In the genomic region with DNA sequence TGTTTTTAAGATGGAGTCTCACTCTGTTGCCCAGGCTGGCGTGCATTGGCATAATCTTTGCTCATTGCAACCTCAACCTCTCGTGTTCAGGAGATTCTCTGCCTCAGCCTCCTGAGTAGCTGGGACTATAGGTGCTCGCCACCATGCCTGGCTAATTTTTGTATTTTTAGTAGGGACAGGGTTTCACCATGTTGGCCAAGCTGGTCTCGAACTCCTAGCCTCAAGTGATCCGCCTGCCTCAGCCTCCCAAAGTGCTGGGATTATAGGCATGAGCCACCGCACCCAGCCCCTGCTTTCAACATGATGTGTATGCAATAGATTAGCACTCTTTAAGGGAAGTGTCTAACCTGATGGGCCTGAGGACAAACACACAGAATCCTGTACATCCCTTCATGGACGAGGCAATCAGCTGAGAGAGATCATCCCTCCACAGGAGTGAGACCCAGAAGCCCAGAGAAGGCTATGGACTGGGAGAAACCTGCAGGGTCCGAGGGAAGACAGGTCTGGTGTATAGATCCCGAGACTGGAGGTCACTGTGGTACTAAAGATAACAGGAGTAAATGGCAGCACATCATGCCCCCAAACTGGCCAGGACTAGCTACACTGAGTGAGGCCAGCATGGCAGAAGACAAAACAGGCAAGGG, we compare ENCODE assay signal across 28 cellular contexts.
"Had no signal": no experiment of that assay in that cellular context is flagged by ENCODE, and none has a peak within 500 bp of the region (broad histone marks: within the 10 kb centered on the region; RNA-seq: fewer than 3 reads in every experiment).

No MANE protein-coding gene starts in this region.

- H3K4me3 Mint-ChIP-seq: activated CD8-positive, alpha-beta T cell treated with anti-CD3 and anti-CD28 coated beads for 36 hours; activated T-cell treated with anti-CD3 and anti-CD28 coated beads, Interleukin-2, amount 50 U/mL, for 24 hours had no signal

- H3K9me3 Mint-ChIP-seq: activated CD8-positive, alpha-beta T cell treated with anti-CD3 and anti-CD28 coated beads for 36 hours; activated T-cell treated with anti-CD3 and anti-CD28 coated beads, Interleukin-2, amount 50 U/mL, for 24 hours had no signal

- H3K27ac ChIP-seq: ascending aorta, body of pancreas, KMS-11, SJCRH30 had no signal

- ATAC-seq: activated CD4-positive, CD25-positive, alpha-beta regulatory T cell treated with anti-CD3 and anti-CD28 coated beads, Interleukin-2, amount 50 U/mL, for 24 hours; activated CD8-positive, alpha-beta T cell treated with anti-CD3 and anti-CD28 coated beads for 36 hours; body of pancreas; Panc1; Right ventricle myocardium inferior had no signal

- H3K9ac ChIP-seq: KMS-11, SK-N-SH had no signal

- H3K27ac Mint-ChIP-seq: activated CD8-positive, alpha-beta T cell treated with anti-CD3 and anti-CD28 coated beads for 36 hours; activated T-cell treated with anti-CD3 and anti-CD28 coated beads, Interleukin-2, amount 50 U/mL, for 24 hours had no signal

- DNase-seq: activated CD4-positive, alpha-beta T cell treated with anti-CD3 and anti-CD28 coated beads for 4 hours; activated CD8-positive, alpha-beta T cell treated with anti-CD3 and anti-CD28 coated beads for 36 hours; activated naive CD4-positive, alpha-beta T cell treated with anti-CD3 and anti-CD28 coated beads, Interleukin-2, amount 50 U/mL, for 16 hours; activated T-cell treated with anti-CD3 and anti-CD28 coated beads, Interleukin-2, amount 50 U/mL, for 24 hours; amniotic stem cell; body of pancreas; central memory CD4-positive, alpha-beta T cell; MG63; MV-4-11; NCI-H1092 treated with DMSO at 0.1 percent for 48 hours; NCI-H1417 treated with DMSO at 0.1 percent for 48 hours; NCI-H1694; NCI-H2029; NCI-H345; NCI-H510A treated with DMSO at 0.1 percent for 48 hours; NCI-H69; NK-92 treated with Interleukin-12 subunit alpha and Interleukin-12 subunit beta, amount 100 ng/mL, for 24 hours; OCI-M1; RPMI8226; SJCRH30; SK-N-SH; T-helper 1 cell had no signal

- H3K4me3 ChIP-seq: ascending aorta, body of pancreas, MG63, SJCRH30 had no signal

- H3K4me1 ChIP-seq: SJCRH30 had no signal

- H3K4me2 ChIP-seq: KMS-11, SK-N-SH had no signal

- H3K27me3 ChIP-seq: ascending aorta, body of pancreas, MG63, SJCRH30 had no signal

- H3K9me3 ChIP-seq: ascending aorta, body of pancreas, MG63, SJCRH30, SK-N-SH had no signal

- H3K27me3 Mint-ChIP-seq: activated CD8-positive, alpha-beta T cell treated with anti-CD3 and anti-CD28 coated beads for 36 hours had no signal

- FAIRE-seq: bronchial epithelial cell had no signal

- H3K36me3 ChIP-seq: ascending aorta, MG63, SJCRH30 had no signal
